7 cellular contexts compared by ENCODE assay signal in genomic region chr21:10417551-10418002, GRCh38.
DNase-seq lines count a peak whose midpoint lies in the region; ATAC-seq and TF ChIP-seq lines count a peak whose summit lies in the region.
"Not testable (repeated sequence)": the region's sequence is repeated elsewhere in the genome, so short reads cannot be mapped to it uniquely, and the experiment has no call there.

No MANE protein-coding gene starts in this region.

- not testable (repeated sequence) for H3K36me3 ChIP-seq in mucosa of descending colon (ENCODE audit: low read depth)

- peak; percentile 23 for DNase-seq in GM10266 (ENCODE audit: extremely low spot score)
- peak; percentile 28 for DNase-seq in NAMALWA (ENCODE audit: low spot score)
- peak; percentile 55 for DNase-seq in ecto neural progenitor cell (ENCODE audit: low spot score)
- peak; percentile 37 for DNase-seq in left ventricle myocardium superior
- DNase-seq in left lobe of liver (ENCODE audit: low spot score); mucosa of descending colon: not testable (repeated sequence)
- peak; percentile 46 for DNase-seq in superior temporal gyrus (ENCODE audit: extremely low spot score)

- intact Hi-C loops in left ventricle myocardium superior (cut with micrococcal nuclease); mucosa of descending colon (cut with DNase I, micrococcal nuclease): not testable (repeated sequence)

- peak; percentile 8 for ATAC-seq in left ventricle myocardium superior
- ATAC-seq in left lobe of liver: peak; percentile 9
- peak; percentile 13 for ATAC-seq in mucosa of descending colon

- peaks cover 91% of the 10 kb centered on the region for H3K9me3 ChIP-seq in mucosa of descending colon

- H3K4me3 ChIP-seq in mucosa of descending colon: not testable (repeated sequence)

- not testable (repeated sequence) for H3K4me1 ChIP-seq in mucosa of descending colon (ENCODE audit: low read depth)

- not testable (repeated sequence) for TF ChIP-seq CTCF in GM10266 (IDR thresholded peaks at IDR 0.05; ENCODE audit: control insufficient read depth, insufficient read depth, low read depth, missing control alignments); mucosa of descending colon (IDR thresholded peaks at IDR 0.05)
